Comparison of ENCODE assay signal across 34 cellular contexts in genomic region chr7:11079907-11080306, GRCh38.
"Had no signal": no experiment of that assay in that cellular context is flagged by ENCODE, and none has a peak within 500 bp of the region (broad histone marks: within the 10 kb centered on the region; RNA-seq: fewer than 3 reads in every experiment).

No MANE protein-coding gene starts in this region.

- H3K27me3 ChIP-seq: adrenal gland, body of pancreas, brain microvascular endothelial cell, breast epithelium had no signal

- H3K36me3 ChIP-seq: adrenal gland, brain microvascular endothelial cell, breast epithelium had no signal

- H3K4me3 ChIP-seq: adrenal gland, body of pancreas, breast epithelium had no signal

- H3K4me1 ChIP-seq: adrenal gland, body of pancreas, breast epithelium had no signal

- H3K27ac ChIP-seq: adrenal gland, body of pancreas, brain microvascular endothelial cell, breast epithelium, VCaP had no signal

- H3K9me3 ChIP-seq: adrenal gland, body of pancreas, breast epithelium had no signal

- FAIRE-seq: astrocyte, TTC549 had no signal

- ATAC-seq: activated CD8-positive, alpha-beta T cell treated with anti-CD3 and anti-CD28 coated beads for 36 hours; activated naive CD4-positive, alpha-beta T cell treated with anti-CD3 and anti-CD28 coated beads, Interleukin-2, amount 50 U/mL, for 72 hours; activated T-cell treated with anti-CD3 and anti-CD28 coated beads, Interleukin-2, amount 50 U/mL, for 4 hours; activated T-cell treated with anti-CD3 and anti-CD28 coated beads, Interleukin-2, amount 50 U/mL, for 72 hours; activated T-helper 17 cell treated with anti-CD3 and anti-CD28 coated beads, Interleukin-2, amount 50 U/mL, for 72 hours; body of pancreas had no signal

- DNase-seq: activated B cell treated with CpG ODN at 0.5 μM for 24 hours; activated CD4-positive, alpha-beta memory T cell treated with anti-CD3 and anti-CD28 coated beads for 36 hours; activated CD4-positive, alpha-beta T cell treated with anti-CD3 and anti-CD28 coated beads for 4 hours; activated CD4-positive, alpha-beta T cell treated with anti-CD3 and anti-CD28 coated beads, Interleukin-2, amount 10 ng/mL, durations not matched to agents 24 days and 14 days; activated CD4-positive, alpha-beta T cell treated with anti-CD3 and anti-CD28 coated beads, Interleukin-2, amount 50 U/mL, for 1 hour; activated CD4-positive, alpha-beta T cell treated with anti-CD3 and anti-CD28 coated beads, Interleukin-2, amount 50 U/mL, for 4 hours; activated CD4-positive, CD25-positive, alpha-beta regulatory T cell treated with anti-CD3 and anti-CD28 coated beads, Interleukin-2, amount 50 U/mL, for 72 hours; activated CD8-positive, alpha-beta memory T cell treated with anti-CD3 and anti-CD28 coated beads, Interleukin-2, amount 50 U/mL, for 4 hours; activated CD8-positive, alpha-beta T cell treated with anti-CD3 and anti-CD28 coated beads for 36 hours; activated effector memory CD4-positive, alpha-beta T cell treated with anti-CD3 and anti-CD28 coated beads, Interleukin-2, amount 50 U/mL, for 16 hours; activated gamma-delta T cell treated with Interleukin-2 at 50 U/mL for 16 hours; activated naive CD4-positive, alpha-beta T cell; activated naive CD4-positive, alpha-beta T cell treated with anti-CD3 and anti-CD28 coated beads for 36 hours; activated naive CD4-positive, alpha-beta T cell treated with anti-CD3 and anti-CD28 coated beads, Interleukin-2, amount 50 U/mL, for 16 hours; activated naive CD8-positive, alpha-beta T cell treated with anti-CD3 and anti-CD28 coated beads for 36 hours; activated T-cell treated with anti-CD3 and anti-CD28 coated beads for 4 hours; activated T-cell treated with anti-CD3 and anti-CD28 coated beads, Interleukin-2, amount 50 U/mL, for 1 hour; activated T-cell treated with anti-CD3 and anti-CD28 coated beads, Interleukin-2, amount 50 U/mL, for 4 hours; activated T-cell treated with anti-CD3 and anti-CD28 coated beads, Interleukin-2, amount 50 U/mL, for 72 hours; adrenal gland; amniotic stem cell; aorta; body of pancreas; brain microvascular endothelial cell; central memory CD4-positive, alpha-beta T cell; T-helper 1 cell; T-helper 2 cell; T-helper 9 cell had no signal
